ENCODE assay signal across 16 cellular contexts in genomic region chr2:137000790-137001189, GRCh38.
A peak's percentile ranks its signal among the peaks of the same experiment; 100 is the strongest.
DNase-seq lines count a peak whose midpoint lies in the region; ATAC-seq and TF ChIP-seq lines count a peak whose summit lies in the region.
"Had no signal": no experiment of that assay in that cellular context is flagged by ENCODE, and none has a peak within 500 bp of the region (broad histone marks: within the 10 kb centered on the region; RNA-seq: fewer than 3 reads in every experiment).

No MANE protein-coding gene starts in this region.

- H3K9me3 ChIP-seq in lower lobe of right lung = no peaks in the 10 kb centered on the region

- no peak for TF ChIP-seq CTCF in lower lobe of right lung (IDR thresholded peaks at IDR 0.05)

- H3K4me3 ChIP-seq in lower lobe of right lung = no peak overlapping the region

- intact Hi-C loops in lower lobe of right lung (cut with DNase I) = no loop called here

- H3K4me1 ChIP-seq in lower lobe of right lung = peaks cover 5% of the 10 kb centered on the region

- H3K36me3 ChIP-seq in lower lobe of right lung = no peaks in the 10 kb centered on the region

- no peaks in the 10 kb centered on the region for H3K27me3 ChIP-seq in lower lobe of right lung (ENCODE audit: low read depth)

- no peak overlapping the region for H3K27ac ChIP-seq in lower lobe of right lung
- H3K27ac ChIP-seq: KMS-11 had no signal

- ATAC-seq in lower lobe of right lung (peak; percentile 75 to 90), GM19351 (IDR thresholded peaks at IDR 0.05; ENCODE audit: unreplicated experiment) (no peak)
- ATAC-seq: HepG2 had no signal

- peak; percentile 94 for DNase-seq in DMS79 (lab: John Stamatoyannopoulos, UW)
- DNase-seq in NCI-H1417 treated with DMSO at 0.1 percent for 48 hours (lab: John Stamatoyannopoulos, UW) = peak; percentile 8
- DNase-seq in NCI-H345 treated with DMSO at 0.1 percent for 48 hours (lab: John Stamatoyannopoulos, UW; ENCODE audit: unreplicated experiment) = peak; percentile 90
- no peak for DNase-seq in lower lobe of right lung
- DNase-seq in H4 (ENCODE audit: low spot score) = no peak
- DNase-seq in SHP77 treated with DMSO at 0.1 percent for 48 hours (lab: John Stamatoyannopoulos, UW) = no peak
- DNase-seq: AML-193; CD4-positive, CD25-positive, alpha-beta regulatory T cell; H9; NCI-H1436; NCI-H82; SHP77; T-helper 2 cell had no signal

Comparison
In these comparisons a context has a peak if more than half of its experiments do, and no peak if none do; other contexts are left out.
1. DNase-seq: peak in DMS79 (single experiment), NCI-H1417 treated with DMSO at 0.1 percent for 48 hours (single experiment) and NCI-H345 treated with DMSO at 0.1 percent for 48 hours (single experiment); none in lower lobe of right lung (single experiment), H4 (single experiment) and SHP77 treated with DMSO at 0.1 percent for 48 hours (single experiment).